9 cellular contexts compared by ENCODE assay signal in genomic region chr7:25391295-25391861, GRCh38.
DNase-seq lines count a peak whose midpoint lies in the region; ATAC-seq and TF ChIP-seq lines count a peak whose summit lies in the region.
"Had no signal": no experiment of that assay in that cellular context is flagged by ENCODE, and none has a peak within 500 bp of the region (broad histone marks: within the 10 kb centered on the region; RNA-seq: fewer than 3 reads in every experiment).

No MANE protein-coding gene starts in this region.

- H3K36me3 ChIP-seq in gastrocnemius medialis: no peaks in the 10 kb centered on the region
- H3K36me3 ChIP-seq: neutrophil had no signal

- intact Hi-C loops in gastrocnemius medialis (cut with DNase I; ENCODE audit: low total_unique reads): loop anchor here (1.0 kb wide), 1 partner anchor 175 kb away; no protein-coding TSS in a partner anchor

- no peak for TF ChIP-seq POLR2A in gastrocnemius medialis (IDR thresholded peaks at IDR 0.05)

- TF ChIP-seq CTCF in fibroblast of mammary gland (conservative IDR thresholded peaks at IDR 0.05; ENCODE audit: control insufficient read depth, insufficient read depth, low read depth, low read length) (peak; percentile 52), gastrocnemius medialis (IDR thresholded peaks at IDR 0.05 in 4 of 5, conservative IDR thresholded peaks at IDR 0.05 in 1 of 5) (peak; percentile 29 to 46 (median 32))

- in situ Hi-C loops in gastrocnemius medialis (cut with MboI; ENCODE audit: low sequenced_read_pairs in 4 of 4): loop anchor here (5.0 to 25.0 kb wide), 5 partner anchors 163 to 971 kb away; no protein-coding TSS in a partner anchor

- no peak for ATAC-seq in gastrocnemius medialis
- no peak for ATAC-seq in GM19328 (IDR thresholded peaks at IDR 0.05; ENCODE audit: unreplicated experiment)
- no peak for ATAC-seq in HG03039 (IDR thresholded peaks at IDR 0.05; ENCODE audit: unreplicated experiment)

- no peak overlapping the region for H3K4me3 ChIP-seq in fibroblast of mammary gland (ENCODE audit: control insufficient read depth, low read depth, low read length)
- H3K4me3 ChIP-seq in gastrocnemius medialis: no peak overlapping the region

- H3K27ac ChIP-seq in gastrocnemius medialis: no peak overlapping the region
- H3K27ac ChIP-seq: neutrophil had no signal

- H3K4me1 ChIP-seq in gastrocnemius medialis: no peaks in the 10 kb centered on the region

- no peaks in the 10 kb centered on the region for H3K9me3 ChIP-seq in gastrocnemius medialis
- H3K9me3 ChIP-seq: neutrophil had no signal

- H3K27me3 ChIP-seq in gastrocnemius medialis: no peaks in the 10 kb centered on the region

- DNase-seq in NCI-H146 treated with DMSO at 0.1 percent for 48 hours (lab: John Stamatoyannopoulos, UW; ENCODE audit: unreplicated experiment) (peak; percentile 1), NCI-H146 (lab: John Stamatoyannopoulos, UW) (no peak), NCI-H748 treated with DMSO at 0.1 percent for 48 hours (lab: John Stamatoyannopoulos, UW) (peak; percentile 39), fibroblast of mammary gland (ENCODE audit: low read depth) (peak; percentile 59), gastrocnemius medialis (no peak), cortex of kidney (lab: John Stamatoyannopoulos, UW) (no peak)

Comparison
In these comparisons a context has a peak if more than half of its experiments do, and no peak if none do; other contexts are left out.
1. DNase-seq: peak in NCI-H146 treated with DMSO at 0.1 percent for 48 hours (single experiment), NCI-H748 treated with DMSO at 0.1 percent for 48 hours (single experiment) and fibroblast of mammary gland (single experiment); none in NCI-H146 (single experiment), gastrocnemius medialis (0 of 2) and cortex of kidney (single experiment).